24 cellular contexts compared by ENCODE assay signal in genomic region chrX:41023098-41023497, GRCh38.
"Had no signal": no experiment of that assay in that cellular context is flagged by ENCODE, and none has a peak within 500 bp of the region (broad histone marks: within the 10 kb centered on the region; RNA-seq: fewer than 3 reads in every experiment).

No MANE protein-coding gene starts in this region.

- DNase-seq: effector memory CD8-positive, alpha-beta T cell; esophagus squamous epithelium; glutamatergic neuron; immature natural killer cell; kidney; left cardiac atrium; left ventricle myocardium inferior; mesenchymal stem cell; midbrain; psoas muscle; retina; spleen; stimulated activated CD4-positive, alpha-beta T cell treated with anti-CD3 and anti-CD28 coated beads, Interleukin-15, amount 100 ng/mL, for 24 hours; stimulated activated CD4-positive, alpha-beta T cell treated with anti-CD3 and anti-CD28 coated beads, Interleukin-1b, Interleukin-23, amount 100 ng/mL, for 48 hours; stimulated activated CD4-positive, alpha-beta T cell treated with anti-CD3 and anti-CD28 coated beads, Interleukin-4, amount 100 ng/mL, for 24 hours; stimulated activated naive B cell treated with anti-CD40 and anti-IgM and Interleukin-4, amounts not matched to agents 10 μg/mL and 1 μg/mL and 100 μg/mL, for 72 hours; stimulated activated naive CD8-positive, alpha-beta T cell treated with anti-CD3 and anti-CD28 coated beads, Interleukin-15, amount 100 ng/mL, for 72 hours; substantia nigra; transverse colon had no signal

- H3K27me3 ChIP-seq: esophagus squamous epithelium, gastroesophageal sphincter, transverse colon had no signal

- H3K4me3 ChIP-seq: esophagus squamous epithelium, gastroesophageal sphincter, left ventricle myocardium inferior, lung, psoas muscle, spleen, thoracic aorta, transverse colon had no signal

- H3K9ac ChIP-seq: parathyroid adenoma had no signal

- H3K36me3 ChIP-seq: esophagus squamous epithelium, gastroesophageal sphincter, left ventricle myocardium inferior, spleen, thoracic aorta, transverse colon had no signal

- H3K9me3 ChIP-seq: esophagus squamous epithelium, gastroesophageal sphincter, left ventricle myocardium inferior, thoracic aorta, transverse colon had no signal

- H2AFZ ChIP-seq: parathyroid adenoma had no signal

- H3K79me2 ChIP-seq: parathyroid adenoma had no signal

- H3K4me1 ChIP-seq: esophagus squamous epithelium, gastroesophageal sphincter, left ventricle myocardium inferior, parathyroid adenoma, spleen had no signal

- H3K27ac ChIP-seq: esophagus squamous epithelium, gastroesophageal sphincter, left ventricle myocardium inferior, parathyroid adenoma, psoas muscle, thoracic aorta, transverse colon had no signal

- ATAC-seq: effector memory CD8-positive, alpha-beta T cell; left cardiac atrium; psoas muscle; sciatic nerve; stimulated activated naive B cell treated with anti-CD40 and anti-IgM and Interleukin-4, amounts not matched to agents 10 μg/mL and 1 μg/mL and 100 μg/mL, for 72 hours had no signal
